Comparison of ENCODE assay signal across 8 cellular contexts in the genomic region with DNA sequence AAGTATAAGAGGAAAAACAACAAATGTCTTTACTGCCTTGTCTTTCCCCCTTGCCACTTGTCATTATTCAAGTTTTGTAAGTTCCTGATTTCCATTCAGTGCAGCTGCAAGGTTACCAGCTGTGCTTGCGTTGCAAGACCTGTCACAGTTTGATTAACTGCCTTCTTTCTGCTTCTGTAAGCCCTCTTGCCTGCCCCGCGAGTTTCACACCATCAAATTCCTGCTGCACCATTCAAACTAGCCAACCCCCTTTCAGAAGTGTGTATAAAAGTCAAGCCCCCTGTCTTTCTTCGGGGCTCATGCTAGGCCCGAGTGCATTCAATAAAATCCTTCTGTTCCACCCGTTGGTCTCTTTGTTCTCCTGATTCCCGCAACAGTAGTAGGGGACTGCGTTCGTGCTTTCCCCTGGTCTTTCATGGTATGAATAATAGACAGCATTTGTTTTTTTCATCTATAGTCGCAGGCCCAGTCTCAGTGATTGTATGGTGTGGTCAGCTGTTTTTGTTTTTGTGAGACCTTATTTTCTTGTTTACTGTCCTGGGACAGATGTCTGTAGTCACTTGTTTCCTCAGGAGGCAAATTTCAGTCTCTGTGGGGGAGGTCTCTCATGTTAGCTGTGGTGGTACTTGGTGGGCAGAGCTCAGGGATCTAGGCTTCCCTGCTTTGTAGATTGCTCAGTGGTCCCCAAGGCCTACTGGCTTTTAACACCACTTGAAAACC.
A peak's percentile ranks its signal among the peaks of the same experiment; 100 is the strongest.
DNase-seq lines count a peak whose midpoint lies in the region; ATAC-seq and TF ChIP-seq lines count a peak whose summit lies in the region.
"Not testable (repeated sequence)": the region's sequence is repeated elsewhere in the genome, so short reads cannot be mapped to it uniquely, and the experiment has no call there.

No MANE protein-coding gene starts in this region.

- H3K9me3 ChIP-seq in Karpas-422 (ENCODE audit: low read length); left lung; skeletal muscle satellite cell (replicated peaks; ENCODE audit: low read length): not testable (repeated sequence)

- DNase-seq in ACHN (peak; percentile 14), Karpas-422 (peak; percentile 78)
- DNase-seq in RWPE1 (ENCODE audit: low spot score); dorsolateral prefrontal cortex; left lung: not testable (repeated sequence)
- DNase-seq in activated T-cell treated with anti-CD3 and anti-CD28 coated beads, Interleukin-2, amount 50 U/mL, for 48 hours: peak; percentile 46 to 47

- H3K4me2 ChIP-seq in Karpas-422 (ENCODE audit: low read depth, low read length, poor library complexity, severe bottlenecking) (peak overlapping the region; percentile 62), skeletal muscle satellite cell (ENCODE audit: low read length) (peak overlapping the region; percentile 64)

- not testable (repeated sequence) for H4K20me1 ChIP-seq in Karpas-422 (ENCODE audit: insufficient read depth, low read depth, low read length)

- H2AFZ ChIP-seq in Karpas-422 (ENCODE audit: low read length): not testable (repeated sequence)

- intact Hi-C loops in dorsolateral prefrontal cortex (cut with DNase I); left lung (cut with DNase I): not testable (repeated sequence)

- not testable (repeated sequence) for H3K36me3 ChIP-seq in Karpas-422 (ENCODE audit: insufficient read depth, low read length); left lung; skeletal muscle satellite cell (ENCODE audit: insufficient read depth, low read length)

- H3K4me1 ChIP-seq in Karpas-422 (ENCODE audit: low read length): peaks cover 11% of the 10 kb centered on the region
- H3K4me1 ChIP-seq in left lung; skeletal muscle satellite cell (ENCODE audit: control insufficient read depth, insufficient read depth, low read length): not testable (repeated sequence)

- ATAC-seq in GM19025 (IDR thresholded peaks at IDR 0.05; ENCODE audit: low read depth, unreplicated experiment) (peak; percentile 20), left lung (peak; percentile 29)

- H3K27ac ChIP-seq in Karpas-422 (ENCODE audit: low read length) (peak overlapping the region; percentile 96), RWPE1 (peak overlapping the region; percentile 92), dorsolateral prefrontal cortex (peak overlapping the region in 50 of 59 donors; percentile 7 to 98 (median 78)), left lung (peak overlapping the region; percentile 33 to 91)

- CTCF ChIA-PET in RWPE1 (lab: Yijun Ruan, JAX): not testable (repeated sequence)

- not testable (repeated sequence) for H3K79me2 ChIP-seq in Karpas-422 (ENCODE audit: low read length)

- POLR2A ChIA-PET in RWPE1 (lab: Yijun Ruan, JAX; ENCODE audit: low non-redundant PET): interaction anchor here (0.6 kb wide), 2 partner anchors 11 to 1505 kb away, joined by 3 to 8 read pairs; no protein-coding TSS in a partner anchor

- in situ Hi-C loops in ACHN (cut with HindIII; ENCODE audit: low pct_ligation_motif_present, low pct_unique_long_range_greater_than_20kb, low sequenced_read_pairs): not testable (repeated sequence)

- TF ChIP-seq CTCF in RWPE1 (conservative IDR thresholded peaks at IDR 0.05; ENCODE audit: low read depth); dorsolateral prefrontal cortex (IDR thresholded peaks at IDR 0.05 in 54 of 56, conservative IDR thresholded peaks at IDR 0.05 in 2 of 56; ENCODE audit: low read depth in 1 of 56, partially characterized antibody in 56 of 56); left lung (IDR thresholded peaks at IDR 0.05): not testable (repeated sequence)

- peak overlapping the region; percentile 52; the same call in 1 of the 2 replicates for H3K4me3 ChIP-seq in Karpas-422 (ENCODE audit: low read length)
- H3K4me3 ChIP-seq in dorsolateral prefrontal cortex: peak overlapping the region in 3 of 59 donors; percentile 12 to 67 (median 63)
- H3K4me3 ChIP-seq in left lung; skeletal muscle satellite cell (ENCODE audit: low read length): not testable (repeated sequence)

- H3K9me2 ChIP-seq in Karpas-422 (replicated peaks; ENCODE audit: insufficient read depth, low read length): not testable (repeated sequence)

- peak overlapping the region; percentile 66 for H3K9ac ChIP-seq in Karpas-422 (ENCODE audit: low read length)
- peak overlapping the region; percentile 52 for H3K9ac ChIP-seq in skeletal muscle satellite cell (ENCODE audit: low read depth, low read length)

- not testable (repeated sequence) for H3K27me3 ChIP-seq in Karpas-422 (ENCODE audit: low read length); dorsolateral prefrontal cortex; left lung; skeletal muscle satellite cell (ENCODE audit: control insufficient read depth, insufficient read depth, low read length)
